Comparison of ENCODE assay signal across 2 cellular contexts in the genomic region with DNA sequence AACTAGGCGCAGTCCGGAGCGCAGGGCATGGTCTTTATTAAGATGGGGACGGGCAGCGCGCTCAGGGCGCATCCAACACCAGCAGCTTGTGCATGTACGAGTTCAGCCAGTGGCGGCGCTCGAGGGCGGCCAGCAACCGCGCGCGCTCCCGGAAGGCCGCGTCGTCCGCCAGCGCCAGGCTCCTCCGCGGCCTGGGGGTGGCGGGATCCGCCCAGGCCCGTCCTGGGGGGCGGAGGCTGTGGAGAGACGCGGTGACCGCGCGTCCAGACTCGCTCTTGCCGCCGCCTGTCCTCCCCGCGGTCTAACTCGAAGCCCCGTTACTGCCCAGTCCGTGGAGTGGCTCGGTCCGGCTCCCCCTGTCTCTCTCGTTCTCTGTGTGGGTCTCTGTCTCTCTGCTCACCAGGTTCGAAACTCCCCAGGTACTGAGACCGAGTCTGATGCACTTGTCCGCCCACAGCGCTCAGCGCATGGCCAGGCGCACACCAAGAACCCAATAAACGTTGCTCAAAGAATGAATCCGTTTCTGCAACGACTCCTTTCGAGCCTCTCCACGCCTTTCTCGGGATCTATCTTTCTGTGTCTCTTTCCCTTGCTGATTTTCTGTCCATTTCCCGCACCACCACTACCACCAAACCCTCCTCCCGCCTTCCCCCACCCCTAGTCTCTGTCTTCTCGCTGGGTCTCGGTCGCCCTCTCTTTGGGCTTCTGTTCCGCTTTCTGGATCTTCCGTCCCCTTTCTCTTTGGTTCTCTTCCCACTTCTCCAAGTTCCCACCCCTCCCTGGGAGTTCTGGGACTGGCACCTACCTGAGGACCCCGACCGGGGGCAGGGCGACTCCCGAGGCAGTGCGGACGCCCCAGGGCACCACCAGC.
TF ChIP-seq lines count a peak whose summit lies in the region.

No MANE protein-coding gene starts in this region.

TF ChIP-seq in PFSK-1, 5 proteins besides CTCF, POLR2A, EP300 and RAD21:
- TF ChIP-seq, protein P1, sequence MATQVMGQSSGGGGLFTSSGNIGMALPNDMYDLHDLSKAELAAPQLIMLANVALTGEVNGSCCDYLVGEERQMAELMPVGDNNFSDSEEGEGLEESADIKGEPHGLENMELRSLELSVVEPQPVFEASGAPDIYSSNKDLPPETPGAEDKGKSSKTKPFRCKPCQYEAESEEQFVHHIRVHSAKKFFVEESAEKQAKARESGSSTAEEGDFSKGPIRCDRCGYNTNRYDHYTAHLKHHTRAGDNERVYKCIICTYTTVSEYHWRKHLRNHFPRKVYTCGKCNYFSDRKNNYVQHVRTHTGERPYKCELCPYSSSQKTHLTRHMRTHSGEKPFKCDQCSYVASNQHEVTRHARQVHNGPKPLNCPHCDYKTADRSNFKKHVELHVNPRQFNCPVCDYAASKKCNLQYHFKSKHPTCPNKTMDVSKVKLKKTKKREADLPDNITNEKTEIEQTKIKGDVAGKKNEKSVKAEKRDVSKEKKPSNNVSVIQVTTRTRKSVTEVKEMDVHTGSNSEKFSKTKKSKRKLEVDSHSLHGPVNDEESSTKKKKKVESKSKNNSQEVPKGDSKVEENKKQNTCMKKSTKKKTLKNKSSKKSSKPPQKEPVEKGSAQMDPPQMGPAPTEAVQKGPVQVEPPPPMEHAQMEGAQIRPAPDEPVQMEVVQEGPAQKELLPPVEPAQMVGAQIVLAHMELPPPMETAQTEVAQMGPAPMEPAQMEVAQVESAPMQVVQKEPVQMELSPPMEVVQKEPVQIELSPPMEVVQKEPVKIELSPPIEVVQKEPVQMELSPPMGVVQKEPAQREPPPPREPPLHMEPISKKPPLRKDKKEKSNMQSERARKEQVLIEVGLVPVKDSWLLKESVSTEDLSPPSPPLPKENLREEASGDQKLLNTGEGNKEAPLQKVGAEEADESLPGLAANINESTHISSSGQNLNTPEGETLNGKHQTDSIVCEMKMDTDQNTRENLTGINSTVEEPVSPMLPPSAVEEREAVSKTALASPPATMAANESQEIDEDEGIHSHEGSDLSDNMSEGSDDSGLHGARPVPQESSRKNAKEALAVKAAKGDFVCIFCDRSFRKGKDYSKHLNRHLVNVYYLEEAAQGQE (IDR thresholded peaks at IDR 0.05; ENCODE audit: insufficient read depth in 1 of 2, low read depth in 2 of 2, low read length in 2 of 2): no peak
- TF ChIP-seq FOXP2 (optimal IDR thresholded peaks at IDR 0.05; ENCODE audit: borderline replicate concordance, extremely low read depth, extremely low read length, insufficient read depth): peak; percentile 9
- no peak for TF ChIP-seq TAF1 (IDR thresholded peaks at IDR 0.05; ENCODE audit: borderline replicate concordance, insufficient read depth, low read length)

TF ChIP-seq in endothelial cell of umbilical vein, 7 proteins besides CTCF, POLR2A, EP300 and RAD21:
- TF ChIP-seq EZH2 (IDR thresholded peaks at IDR 0.05; ENCODE audit: borderline replicate concordance, low read depth, low read length, severe bottlenecking): peak; percentile 80
- TF ChIP-seq FOS (IDR thresholded peaks at IDR 0.05; ENCODE audit: borderline replicate concordance, insufficient read depth, low read length): no peak
TF ChIP-seq in endothelial cell of umbilical vein: peak in this region for 1.
